In the genomic region with DNA sequence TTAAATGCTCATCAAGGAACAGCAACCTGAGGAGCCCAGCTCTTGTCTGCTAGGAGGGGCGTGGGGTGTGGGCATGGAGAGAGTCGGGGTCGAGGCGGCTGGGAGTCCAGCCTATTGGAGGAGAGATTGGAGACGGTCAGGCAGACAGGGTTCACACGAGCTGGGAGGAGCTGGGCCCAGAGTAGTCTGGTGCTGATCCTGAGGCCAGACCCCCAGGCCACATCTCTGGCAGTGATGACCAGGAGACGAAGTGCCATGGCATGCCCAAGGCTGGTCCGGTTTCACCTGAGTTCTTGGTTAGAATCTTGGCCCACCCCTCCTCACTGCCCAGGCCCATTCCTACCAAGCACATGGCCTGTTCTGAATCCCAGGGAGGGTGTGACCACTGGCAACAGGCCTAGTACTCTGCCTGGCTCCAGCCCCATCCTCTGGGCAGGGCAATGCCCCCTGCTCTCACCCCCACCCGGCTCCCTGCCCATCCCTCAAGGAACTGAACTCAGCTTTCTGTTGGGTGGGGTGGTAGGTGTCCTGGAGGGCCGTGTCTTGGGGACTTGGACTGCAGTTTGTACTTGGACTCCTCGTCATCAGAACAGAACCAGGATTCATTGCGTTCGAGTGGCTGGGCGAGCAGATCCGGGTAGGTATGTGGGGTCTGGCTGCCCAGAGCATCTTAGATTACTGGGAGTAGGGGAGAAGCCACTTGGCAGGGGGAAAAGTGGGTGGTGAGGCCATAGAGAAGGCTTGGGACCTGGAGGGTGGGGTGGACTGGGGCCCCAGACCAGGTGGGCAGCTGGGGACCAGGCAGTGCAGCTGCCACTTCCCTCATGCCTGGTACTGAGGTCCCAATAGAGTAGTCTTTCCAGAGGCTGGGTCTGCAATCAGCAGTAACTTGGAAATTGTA, we compare ENCODE assay signal across 1 cellular context.
TF ChIP-seq lines count a peak whose summit lies in the region.

No MANE protein-coding gene starts in this region.

TF ChIP-seq in HepG2, 621 proteins besides CTCF, POLR2A, EP300 and RAD21:
- TF ChIP-seq, protein P1, sequence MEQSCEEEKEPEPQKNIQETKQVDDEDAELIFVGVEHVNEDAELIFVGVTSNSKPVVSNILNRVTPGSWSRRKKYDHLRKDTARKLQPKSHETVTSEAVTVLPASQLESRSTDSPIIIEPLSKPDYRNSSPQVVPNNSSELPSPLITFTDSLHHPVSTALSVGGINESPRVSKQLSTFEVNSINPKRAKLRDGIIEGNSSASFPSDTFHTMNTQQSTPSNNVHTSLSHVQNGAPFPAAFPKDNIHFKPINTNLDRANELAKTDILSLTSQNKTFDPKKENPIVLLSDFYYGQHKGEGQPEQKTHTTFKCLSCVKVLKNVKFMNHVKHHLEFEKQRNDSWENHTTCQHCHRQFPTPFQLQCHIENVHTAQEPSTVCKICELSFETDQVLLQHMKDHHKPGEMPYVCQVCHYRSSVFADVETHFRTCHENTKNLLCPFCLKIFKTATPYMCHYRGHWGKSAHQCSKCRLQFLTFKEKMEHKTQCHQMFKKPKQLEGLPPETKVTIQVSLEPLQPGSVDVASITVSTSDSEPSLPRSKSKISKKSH (CRISPR knock-in tag; IDR thresholded peaks at IDR 0.05; ENCODE audit: borderline replicate concordance): no peak
- TF ChIP-seq RCOR2 (CRISPR knock-in tag; IDR thresholded peaks at IDR 0.05) (no peak), ZBTB25 (CRISPR knock-in tag; IDR thresholded peaks at IDR 0.05) (no peak), IRF2 (CRISPR knock-in tag; IDR thresholded peaks at IDR 0.05) (no peak), ZNF773 (CRISPR knock-in tag; IDR thresholded peaks at IDR 0.05; ENCODE audit: borderline replicate concordance) (no peak), WIZ (CRISPR knock-in tag; IDR thresholded peaks at IDR 0.05) (no peak)
TF ChIP-seq in HepG2: peak in this region for 0.
